In genomic region chr22:26837784-26838520, GRCh38 we compare ENCODE assay signal across 20 cellular contexts.
DNase-seq lines count a peak whose midpoint lies in the region; FAIRE-seq and TF ChIP-seq lines count a peak whose summit lies in the region.
"Had no signal": no experiment of that assay in that cellular context is flagged by ENCODE, and none has a peak within 500 bp of the region (broad histone marks: within the 10 kb centered on the region; RNA-seq: fewer than 3 reads in every experiment).

No MANE protein-coding gene starts in this region.

- H4K5ac ChIP-seq in H1 (ENCODE audit: insufficient read length, low read depth, low read length): no peak overlapping the region

- H2BK20ac ChIP-seq in H1 (ENCODE audit: low read length): 0 out of 2 replicates have a peak overlapping the region, but pooled peaks have one; percentile 1

- H3K79me1 ChIP-seq in H1 (ENCODE audit: low read depth, low read length): no peaks in the 10 kb centered on the region

- TF ChIP-seq EP300 in H1 (IDR thresholded peaks at IDR 0.05; ENCODE audit: borderline replicate concordance in 1 of 2, low read depth in 2 of 2, low read length in 2 of 2): no peak

- H3K4me3 ChIP-seq in H1 (ENCODE audit: extremely low read depth in 1 of 4, insufficient read depth in 2 of 4, low read depth in 3 of 4, low read length in 4 of 4): no peak overlapping the region
- H3K4me3 ChIP-seq: GM23338, SK-N-MC had no signal

- H2BK15ac ChIP-seq in H1 (ENCODE audit: low read length): peak overlapping the region; percentile 93; the same call in 1 of the 2 replicates

- no peak overlapping the region for H3K9ac ChIP-seq in H1 (replicated peaks in 1 of 4; ENCODE audit: extremely low read depth in 1 of 4, low read depth in 3 of 4, low read length in 3 of 4)
- H3K9ac ChIP-seq: KMS-11 had no signal

- peak overlapping the region; percentile 10; the same call in 1 of the 2 replicates for H2BK5ac ChIP-seq in H1 (ENCODE audit: low read depth, low read length)

- no peak overlapping the region for H3K4me2 ChIP-seq in H1 (ENCODE audit: insufficient read depth in 1 of 2, low read depth in 2 of 2, low read length in 2 of 2)
- H3K4me2 ChIP-seq: GM23338, KMS-11 had no signal

- no peak overlapping the region for H3K4ac ChIP-seq in H1 (replicated peaks; ENCODE audit: insufficient read length, low read depth, low read length)

- H3K9me3 ChIP-seq in H1 (ENCODE audit: insufficient read depth in 2 of 2, low read depth in 1 of 2, low read length in 1 of 2): no peaks in the 10 kb centered on the region

- peak overlapping the region; percentile 29 for H2BK120ac ChIP-seq in H1 (replicated peaks; ENCODE audit: low read depth, low read length)

- H3K4me1 ChIP-seq in H1 (replicated peaks in 1 of 4; ENCODE audit: control insufficient read depth in 3 of 4, insufficient read depth in 4 of 4, low read length in 3 of 4): peaks cover 2 to 8% (median 5%) of the 10 kb centered on the region in 4 experiments; a peak in 5 of 7 replicates

- H3K14ac ChIP-seq in H1 (ENCODE audit: insufficient read length): no peak overlapping the region

- no peaks in the 10 kb centered on the region for H3K36me3 ChIP-seq in H1 (ENCODE audit: control insufficient read depth in 2 of 4, insufficient read depth in 4 of 4, low read length in 3 of 4)

- POLR2A ChIA-PET in H1 (lab: Charles Lee; ENCODE audit: partially characterized antibody): no interaction called here

- H3K23me2 ChIP-seq in H1 (ENCODE audit: low read depth, low read length): no peaks in the 10 kb centered on the region

- no peaks in the 10 kb centered on the region for H4K20me1 ChIP-seq in H1 (replicated peaks in 1 of 2; ENCODE audit: control insufficient read depth in 1 of 2, insufficient read depth in 2 of 2, low read length in 2 of 2)

- H3K56ac ChIP-seq in H1 (replicated peaks; ENCODE audit: insufficient read length, low read depth, low read length): no peak overlapping the region

- WGBS in H1 (ENCODE audit: extremely low coverage in 1 of 2, insufficient coverage in 1 of 2, insufficient read length in 1 of 2, insufficient replicate concordance in 2 of 2, low coverage in 1 of 2, low lambda C conversion rate in 2 of 2, missing lambda C conversion rate in 1 of 2), 2 experiments: 80% methylated on average over 5 of the region's 5 CpGs; no CpG with 5 or more reads in 1 of the 2 experiments

- no peak overlapping the region for H2AK5ac ChIP-seq in H1 (ENCODE audit: low read depth, low read length)

- no peaks in the 10 kb centered on the region; a peak in 1 of 7 replicates for H3K27me3 ChIP-seq in H1 (replicated peaks in 1 of 4; ENCODE audit: control insufficient read depth in 3 of 4, extremely low read depth in 1 of 4, insufficient read depth in 3 of 4, low read length in 3 of 4)

- no peak for FAIRE-seq in H1 (lab: Jason Lieb, UNC)

- H3K23ac ChIP-seq in H1 (ENCODE audit: insufficient read length): no peak overlapping the region

- no peak overlapping the region for H3K18ac ChIP-seq in H1 (ENCODE audit: extremely low read depth, low read length)

- TF ChIP-seq RAD21 in H1 (IDR thresholded peaks at IDR 0.05 in 1 of 2, conservative IDR thresholded peaks at IDR 0.05 in 1 of 2; ENCODE audit: low read depth in 2 of 2, low read length in 2 of 2): peak in 1 of 2 experiments; percentile 11; a peak in 1 of 4 replicates

- H4K91ac ChIP-seq in H1 (replicated peaks; ENCODE audit: insufficient read length, low read length): no peak overlapping the region

- in situ Hi-C loops in ACHN (cut with HindIII; ENCODE audit: low pct_ligation_motif_present, low pct_unique_long_range_greater_than_20kb, low sequenced_read_pairs): no loop called here

- H3K79me2 ChIP-seq in H1 (ENCODE audit: control insufficient read depth in 1 of 2, insufficient read depth in 2 of 2, low read length in 2 of 2): no peaks in the 10 kb centered on the region

- no peak for TF ChIP-seq CTCF in H1 (IDR thresholded peaks at IDR 0.05; ENCODE audit: control extremely low read depth in 1 of 3, insufficient read depth in 1 of 3, low read depth in 1 of 3, low read length in 3 of 3)

- DNase-seq in DMS53 (lab: John Stamatoyannopoulos, UW) (peak; percentile 32), DMS53 treated with DMSO at 0.1 percent for 48 hours (lab: John Stamatoyannopoulos, UW; ENCODE audit: unreplicated experiment) (no peak), M059J (ENCODE audit: low read depth) (peak; percentile 31), H1 (ENCODE audit: low read depth in 1 of 2, low spot score in 2 of 2) (no peak), myocyte (ENCODE audit: low read depth) (peak; percentile 35), kidney glomerular epithelial cell (lab: John Stamatoyannopoulos, UW) (no peak), ACHN (no peak)
- no peak for DNase-seq in activated CD4-positive, CD25-positive, alpha-beta regulatory T cell treated with anti-CD3 and anti-CD28 coated beads, Interleukin-2, amount 50 U/mL, for 72 hours
- DNase-seq: C1 segment of cervical spinal cord, DND-41, GF-D8, MM.1S, NCI-H1105 treated with DMSO at 0.1 percent for 48 hours, NCI-H2029 treated with DMSO at 0.1 percent for 48 hours, NCI-H524, PC-3 had no signal

- CTCF ChIA-PET in H1 (lab: Charles Lee; ENCODE audit: partially characterized antibody): interaction anchor here (0.8 to 1.2 kb wide), 5 partner anchors 11 to 268 kb away, joined by 3 to 5 read pairs (median 3); no protein-coding TSS in a partner anchor

- no peak overlapping the region for H3K27ac ChIP-seq in H1 (ENCODE audit: low read depth, low read length)
- H3K27ac ChIP-seq: 22Rv1, KMS-11, SK-N-MC had no signal

- H4K8ac ChIP-seq in H1 (ENCODE audit: extremely low read depth, insufficient read depth, low read length): no peak overlapping the region

- H2AFZ ChIP-seq in H1 (ENCODE audit: low read length): no peak overlapping the region
- H2AFZ ChIP-seq: GM23338 had no signal

- no peak for TF ChIP-seq POLR2A in H1 (IDR thresholded peaks at IDR 0.05; ENCODE audit: control extremely low read depth in 1 of 2, low read depth in 2 of 2, low read length in 2 of 2)

- H2BK12ac ChIP-seq in H1 (ENCODE audit: low read depth, low read length): no peak overlapping the region; the same call in 1 of the 2 replicates

TF ChIP-seq in H1, 55 proteins besides CTCF, POLR2A, EP300 and RAD21:
- no peak for TF ChIP-seq NRF1 (IDR thresholded peaks at IDR 0.05; ENCODE audit: low read depth, low read length)
- peak; percentile 55; the same call in 1 of the 2 replicates for TF ChIP-seq KDM1A (IDR thresholded peaks at IDR 0.05; ENCODE audit: borderline replicate concordance, low read length)

Comparison
In these comparisons a context has a peak if more than half of its experiments do, and no peak if none do; other contexts are left out.
1. DNase-seq: peak in DMS53 (single experiment), M059J (single experiment) and myocyte (single experiment); none in DMS53 treated with DMSO at 0.1 percent for 48 hours (single experiment), H1 (0 of 2), activated CD4-positive, CD25-positive, alpha-beta regulatory T cell treated with anti-CD3 and anti-CD28 coated beads, Interleukin-2, amount 50 U/mL, for 72 hours (single experiment), kidney glomerular epithelial cell (single experiment) and ACHN (single experiment).